Comparison of ENCODE assay signal across 1 cellular context in the genomic region with DNA sequence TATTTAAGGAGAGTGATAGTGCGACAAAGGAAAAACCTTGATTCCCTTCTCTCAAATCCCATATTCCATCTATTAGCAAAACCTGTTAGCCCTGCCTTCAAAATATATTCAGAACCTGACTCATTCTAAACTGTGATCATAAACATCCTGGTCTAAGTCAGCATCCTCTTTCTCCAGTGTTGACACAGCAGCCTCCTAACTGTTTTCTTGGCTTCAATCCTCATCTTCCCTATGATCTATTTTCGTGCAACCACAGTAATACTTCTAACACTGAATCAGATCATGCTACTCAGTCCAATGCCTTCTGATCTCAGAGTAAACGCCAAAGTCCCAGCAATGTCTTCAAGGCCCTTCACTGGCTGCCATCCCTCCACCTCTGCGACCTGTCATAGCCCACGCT.
TF ChIP-seq lines count a peak whose summit lies in the region.

No MANE protein-coding gene starts in this region.

TF ChIP-seq in WTC11, 78 proteins besides CTCF, POLR2A, EP300 and RAD21 (continued from another document):
- TF ChIP-seq FOXJ3 (CRISPR knock-in tag; IDR thresholded peaks at IDR 0.05; ENCODE audit: borderline replicate concordance) (no peak), OVOL2 (CRISPR knock-in tag; IDR thresholded peaks at IDR 0.05; ENCODE audit: borderline replicate concordance) (no peak), ZNF396 (CRISPR knock-in tag; IDR thresholded peaks at IDR 0.05; ENCODE audit: borderline replicate concordance) (no peak), ZNF416 (CRISPR knock-in tag; IDR thresholded peaks at IDR 0.05) (no peak), JAZF1 (CRISPR knock-in tag; IDR thresholded peaks at IDR 0.05) (no peak)
- TF ChIP-seq, protein P1, sequence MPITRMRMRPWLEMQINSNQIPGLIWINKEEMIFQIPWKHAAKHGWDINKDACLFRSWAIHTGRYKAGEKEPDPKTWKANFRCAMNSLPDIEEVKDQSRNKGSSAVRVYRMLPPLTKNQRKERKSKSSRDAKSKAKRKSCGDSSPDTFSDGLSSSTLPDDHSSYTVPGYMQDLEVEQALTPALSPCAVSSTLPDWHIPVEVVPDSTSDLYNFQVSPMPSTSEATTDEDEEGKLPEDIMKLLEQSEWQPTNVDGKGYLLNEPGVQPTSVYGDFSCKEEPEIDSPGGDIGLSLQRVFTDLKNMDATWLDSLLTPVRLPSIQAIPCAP (CRISPR knock-in tag; IDR thresholded peaks at IDR 0.05) = no peak
- TF ChIP-seq, protein P2, sequence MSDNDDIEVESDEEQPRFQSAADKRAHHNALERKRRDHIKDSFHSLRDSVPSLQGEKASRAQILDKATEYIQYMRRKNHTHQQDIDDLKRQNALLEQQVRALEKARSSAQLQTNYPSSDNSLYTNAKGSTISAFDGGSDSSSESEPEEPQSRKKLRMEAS (CRISPR knock-in tag; IDR thresholded peaks at IDR 0.05) = no peak
- TF ChIP-seq, protein P3, sequence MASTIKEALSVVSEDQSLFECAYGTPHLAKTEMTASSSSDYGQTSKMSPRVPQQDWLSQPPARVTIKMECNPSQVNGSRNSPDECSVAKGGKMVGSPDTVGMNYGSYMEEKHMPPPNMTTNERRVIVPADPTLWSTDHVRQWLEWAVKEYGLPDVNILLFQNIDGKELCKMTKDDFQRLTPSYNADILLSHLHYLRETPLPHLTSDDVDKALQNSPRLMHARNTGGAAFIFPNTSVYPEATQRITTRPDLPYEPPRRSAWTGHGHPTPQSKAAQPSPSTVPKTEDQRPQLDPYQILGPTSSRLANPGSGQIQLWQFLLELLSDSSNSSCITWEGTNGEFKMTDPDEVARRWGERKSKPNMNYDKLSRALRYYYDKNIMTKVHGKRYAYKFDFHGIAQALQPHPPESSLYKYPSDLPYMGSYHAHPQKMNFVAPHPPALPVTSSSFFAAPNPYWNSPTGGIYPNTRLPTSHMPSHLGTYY (CRISPR knock-in tag; IDR thresholded peaks at IDR 0.05) = no peak
